In genomic region chr1:206770531-206771352, GRCh38 we compare ENCODE assay signal across 9 cellular contexts. TPM values are rescaled to one million over a fixed set of nuclear protein-coding genes. Genes with fewer than 3 reads are reported as not detected.
DNase-seq lines count a peak whose midpoint lies in the region; ATAC-seq, FAIRE-seq and TF ChIP-seq lines count a peak whose summit lies in the region.
"Had no signal": no experiment of that assay in that cellular context is flagged by ENCODE, and none has a peak within 500 bp of the region (broad histone marks: within the 10 kb centered on the region; RNA-seq: fewer than 3 reads in every experiment).

A gene with protein sequence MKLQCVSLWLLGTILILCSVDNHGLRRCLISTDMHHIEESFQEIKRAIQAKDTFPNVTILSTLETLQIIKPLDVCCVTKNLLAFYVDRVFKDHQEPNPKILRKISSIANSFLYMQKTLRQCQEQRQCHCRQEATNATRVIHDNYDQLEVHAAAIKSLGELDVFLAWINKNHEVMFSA (plus strand): TSS chr1:206770773. CDS start chr1:206836663, 65,890 bp downstream.

- H3K36me3 Mint-ChIP-seq in activated T-helper 2 cell treated with anti-CD3 and anti-CD28 coated beads, Interferon-gamma antibody, Interleukin-2, Interleukin-4, amounts not matched to agents 10 μg/mL and 5 μg/mL and 100 μg/mL, durations not matched to agents 14 hours and 24 hours and 36 hours (ENCODE audit: low read depth), result no peaks in the 10 kb centered on the region

- H3K4me1 ChIP-seq in mesendoderm (ENCODE audit: control insufficient read depth, low read depth, low read length), result peaks cover 4% of the 10 kb centered on the region
- H3K4me1 ChIP-seq in uterus, result no peaks in the 10 kb centered on the region

- peaks cover 82% of the 10 kb centered on the region for H3K4me1 Mint-ChIP-seq in activated T-helper 2 cell treated with anti-CD3 and anti-CD28 coated beads, Interferon-gamma antibody, Interleukin-2, Interleukin-4, amounts not matched to agents 10 μg/mL and 5 μg/mL and 100 μg/mL, durations not matched to agents 14 hours and 24 hours and 36 hours (ENCODE audit: low read depth)

- H3K56ac ChIP-seq in mesendoderm (ENCODE audit: low read length), result no peak within 1 kb of the TSS

- no peaks in the 10 kb centered on the region for H3K9me3 Mint-ChIP-seq in activated T-helper 2 cell treated with anti-CD3 and anti-CD28 coated beads, Interferon-gamma antibody, Interleukin-2, Interleukin-4, amounts not matched to agents 10 μg/mL and 5 μg/mL and 100 μg/mL, durations not matched to agents 14 hours and 24 hours and 36 hours

- H3K27me3 Mint-ChIP-seq in activated T-helper 2 cell treated with anti-CD3 and anti-CD28 coated beads, Interferon-gamma antibody, Interleukin-2, Interleukin-4, amounts not matched to agents 10 μg/mL and 5 μg/mL and 100 μg/mL, durations not matched to agents 14 hours and 24 hours and 36 hours (ENCODE audit: low read depth), result peaks cover 21% of the 10 kb centered on the region

- H3K36me3 ChIP-seq in mesendoderm (ENCODE audit: control insufficient read depth, insufficient read depth, low read length) (no peaks in the 10 kb centered on the region), uterus (no peaks in the 10 kb centered on the region)

- H3K27me3 ChIP-seq in mesendoderm (ENCODE audit: insufficient read depth, low read length, poor library complexity) (no peaks in the 10 kb centered on the region), uterus (no peaks in the 10 kb centered on the region)

- WGBS in mesendoderm (ENCODE audit: extremely low coverage, insufficient coverage, low lambda C conversion rate), result no CpG with 5 or more reads among the region's 10 CpGs

- no peak within 1 kb of the TSS for H3K9ac ChIP-seq in mesendoderm (ENCODE audit: low read length)

- no peak within 1 kb of the TSS for H2BK120ac ChIP-seq in mesendoderm (ENCODE audit: low read depth, low read length)

- H3K27ac ChIP-seq in mesendoderm (ENCODE audit: low read depth, low read length), result no peak within 1 kb of the TSS
- H3K27ac ChIP-seq in uterus, result no peak within 1 kb of the TSS

- no peak for FAIRE-seq in H54 (lab: Jason Lieb, UNC)

- no peaks in the 10 kb centered on the region for H3K9me3 ChIP-seq in uterus

- peak within 1 kb of the TSS; percentile 33 for H3K4me3 Mint-ChIP-seq in activated T-helper 2 cell treated with anti-CD3 and anti-CD28 coated beads, Interferon-gamma antibody, Interleukin-2, Interleukin-4, amounts not matched to agents 10 μg/mL and 5 μg/mL and 100 μg/mL, durations not matched to agents 14 hours and 24 hours and 36 hours (ENCODE audit: low read depth)

- H3K18ac ChIP-seq in mesendoderm (ENCODE audit: low read length), result no peak within 1 kb of the TSS

- H2BK5ac ChIP-seq in mesendoderm (ENCODE audit: low read length), result no peak within 1 kb of the TSS

- H3K4ac ChIP-seq in mesendoderm (ENCODE audit: low read depth, low read length), result no peak within 1 kb of the TSS

- no peak for TF ChIP-seq CTCF in uterus (IDR thresholded peaks at IDR 0.05)

- intact Hi-C loops in activated T-helper 2 cell treated with anti-CD3 and anti-CD28 coated beads, Interferon-gamma antibody, Interleukin-2, Interleukin-4, amounts not matched to agents 10 μg/mL and 5 μg/mL and 100 μg/mL, durations not matched to agents 14 hours and 24 hours and 36 hours (cut with micrococcal nuclease), result no loop called here
- intact Hi-C loops in uterus (cut with DNase I; ENCODE audit: low total_unique reads), result no loop called here

- no peaks in the 10 kb centered on the region for H3K79me2 ChIP-seq in mesendoderm (ENCODE audit: control insufficient read depth, insufficient read depth, low read length)

- H3K23ac ChIP-seq in mesendoderm (ENCODE audit: low read length), result no peak within 1 kb of the TSS

- DNase-seq in GM03348 (ENCODE audit: low spot score), result peak; percentile 24
- DNase-seq in activated T-helper 2 cell treated with anti-CD3 and anti-CD28 coated beads, Interferon-gamma antibody, Interleukin-2, Interleukin-4, amounts not matched to agents 10 μg/mL and 5 μg/mL and 100 μg/mL, durations not matched to agents 14 hours and 24 hours and 36 hours (ENCODE audit: low spot score), result no peak
- peak; percentile 23 for DNase-seq in mesendoderm
- DNase-seq in H54 (ENCODE audit: insufficient read length, low spot score), result no peak
- no peak for DNase-seq in uterus
- DNase-seq in ureter (ENCODE audit: low spot score), result no peak

- H2BK15ac ChIP-seq in mesendoderm (replicated peaks; ENCODE audit: low read depth), result no peak within 1 kb of the TSS

- no peaks in the 10 kb centered on the region for H3K79me1 ChIP-seq in mesendoderm (ENCODE audit: low read length)

- ATAC-seq in HG03175 (IDR thresholded peaks at IDR 0.05; ENCODE audit: unreplicated experiment) (peak; percentile 22), GM21447 (IDR thresholded peaks at IDR 0.05; ENCODE audit: unreplicated experiment) (no peak)

- H3K27ac Mint-ChIP-seq in activated T-helper 2 cell treated with anti-CD3 and anti-CD28 coated beads, Interferon-gamma antibody, Interleukin-2, Interleukin-4, amounts not matched to agents 10 μg/mL and 5 μg/mL and 100 μg/mL, durations not matched to agents 14 hours and 24 hours and 36 hours, result peak within 1 kb of the TSS; percentile 49

- no peak within 1 kb of the TSS for H3K4me2 ChIP-seq in mesendoderm (ENCODE audit: low read length)

- no peak within 1 kb of the TSS for H3K4me3 ChIP-seq in mesendoderm (ENCODE audit: low read length)
- H3K4me3 ChIP-seq in uterus, result no peak within 1 kb of the TSS

- no peak within 1 kb of the TSS for H4K8ac ChIP-seq in mesendoderm (ENCODE audit: low read depth, low read length)

- TF ChIP-seq POLR2A in H54 (IDR thresholded peaks at IDR 0.05; ENCODE audit: low read depth, low read length) (no peak), uterus (IDR thresholded peaks at IDR 0.05) (no peak)

- H2AK5ac ChIP-seq in mesendoderm (ENCODE audit: low read length), result no peak within 1 kb of the TSS

- H4K5ac ChIP-seq in mesendoderm (ENCODE audit: low read length), result no peak within 1 kb of the TSS

RNA-seq across cellular contexts. Expression of the gene that starts here (rescaled TPM):
- total RNA-seq in activated T-helper 2 cell treated with anti-CD3 and anti-CD28 coated beads, Interferon-gamma antibody, Interleukin-2, Interleukin-4, amounts not matched to agents 10 μg/mL and 5 μg/mL and 100 μg/mL, durations not matched to agents 14 hours and 24 hours and 36 hours, result not detected in 2 replicates
- polyA plus RNA-seq in mesendoderm (2013, experiment 1 of 2), result not detected
- polyA plus RNA-seq in mesendoderm (2013, experiment 2 of 2), result not detected
- under 1 TPM in 1 of 4 donors, not detected in 3; 0.76 TPM for total RNA-seq in uterus
- not detected for total RNA-seq in ureter
- total RNA-seq: NCI-H460 had no signal

Comparison
In these comparisons a context has a peak if more than half of its experiments do, and no peak if none do; other contexts are left out.
1. DNase-seq: peak in GM03348 (single experiment) and mesendoderm (single experiment); none in activated T-helper 2 cell treated with anti-CD3 and anti-CD28 coated beads, Interferon-gamma antibody, Interleukin-2, Interleukin-4, amounts not matched to agents 10 μg/mL and 5 μg/mL and 100 μg/mL, durations not matched to agents 14 hours and 24 hours and 36 hours (single experiment), H54 (single experiment), uterus (0 of 2) and ureter (single experiment).